In the genomic region with DNA sequence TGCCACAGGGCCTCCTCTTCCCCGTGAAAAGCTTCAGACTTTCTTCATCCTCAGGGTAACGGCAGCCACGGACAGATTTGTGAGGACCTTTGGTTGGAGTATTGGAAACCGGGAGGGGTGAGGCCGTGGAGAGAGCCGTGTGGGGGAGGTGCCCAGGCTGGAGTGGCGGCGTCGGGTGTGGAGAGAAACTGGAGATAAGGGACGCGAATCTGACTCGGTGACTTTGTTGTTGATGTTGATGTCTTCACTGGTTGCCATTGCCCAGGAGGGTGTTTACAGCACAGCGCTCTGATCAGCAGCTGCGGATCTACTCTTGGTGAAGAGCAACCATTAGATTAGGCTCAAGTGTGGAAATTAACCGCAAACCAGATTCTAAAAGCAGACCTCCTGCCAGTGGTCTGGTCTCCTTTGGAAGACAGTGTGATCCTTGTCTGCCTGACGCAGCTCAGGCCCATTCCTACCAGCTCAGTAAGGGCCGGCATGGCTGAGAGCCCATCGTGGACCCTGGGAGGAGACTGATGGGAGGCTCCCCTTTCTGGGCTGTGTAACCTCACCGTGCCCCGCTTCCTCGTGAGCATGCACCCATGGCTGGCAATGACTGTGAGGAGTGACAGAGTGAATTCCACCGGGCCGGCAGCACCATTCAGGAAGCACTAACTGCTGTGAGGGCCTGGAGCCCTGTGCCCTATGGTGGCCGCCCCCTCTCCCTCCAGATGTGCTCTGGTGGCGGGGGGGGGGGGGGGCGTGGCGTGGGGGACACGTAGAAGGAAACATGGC, we compare ENCODE assay signal across 1 cellular context.
TF ChIP-seq lines count a peak whose summit lies in the region.

No MANE protein-coding gene starts in this region.

TF ChIP-seq in HepG2, 621 proteins besides CTCF, POLR2A, EP300 and RAD21 (continued from another document):
- no peak for TF ChIP-seq CREM (IDR thresholded peaks at IDR 0.05)
- no peak for TF ChIP-seq CREM (CRISPR knock-in tag; IDR thresholded peaks at IDR 0.05)
- TF ChIP-seq, protein P1, sequence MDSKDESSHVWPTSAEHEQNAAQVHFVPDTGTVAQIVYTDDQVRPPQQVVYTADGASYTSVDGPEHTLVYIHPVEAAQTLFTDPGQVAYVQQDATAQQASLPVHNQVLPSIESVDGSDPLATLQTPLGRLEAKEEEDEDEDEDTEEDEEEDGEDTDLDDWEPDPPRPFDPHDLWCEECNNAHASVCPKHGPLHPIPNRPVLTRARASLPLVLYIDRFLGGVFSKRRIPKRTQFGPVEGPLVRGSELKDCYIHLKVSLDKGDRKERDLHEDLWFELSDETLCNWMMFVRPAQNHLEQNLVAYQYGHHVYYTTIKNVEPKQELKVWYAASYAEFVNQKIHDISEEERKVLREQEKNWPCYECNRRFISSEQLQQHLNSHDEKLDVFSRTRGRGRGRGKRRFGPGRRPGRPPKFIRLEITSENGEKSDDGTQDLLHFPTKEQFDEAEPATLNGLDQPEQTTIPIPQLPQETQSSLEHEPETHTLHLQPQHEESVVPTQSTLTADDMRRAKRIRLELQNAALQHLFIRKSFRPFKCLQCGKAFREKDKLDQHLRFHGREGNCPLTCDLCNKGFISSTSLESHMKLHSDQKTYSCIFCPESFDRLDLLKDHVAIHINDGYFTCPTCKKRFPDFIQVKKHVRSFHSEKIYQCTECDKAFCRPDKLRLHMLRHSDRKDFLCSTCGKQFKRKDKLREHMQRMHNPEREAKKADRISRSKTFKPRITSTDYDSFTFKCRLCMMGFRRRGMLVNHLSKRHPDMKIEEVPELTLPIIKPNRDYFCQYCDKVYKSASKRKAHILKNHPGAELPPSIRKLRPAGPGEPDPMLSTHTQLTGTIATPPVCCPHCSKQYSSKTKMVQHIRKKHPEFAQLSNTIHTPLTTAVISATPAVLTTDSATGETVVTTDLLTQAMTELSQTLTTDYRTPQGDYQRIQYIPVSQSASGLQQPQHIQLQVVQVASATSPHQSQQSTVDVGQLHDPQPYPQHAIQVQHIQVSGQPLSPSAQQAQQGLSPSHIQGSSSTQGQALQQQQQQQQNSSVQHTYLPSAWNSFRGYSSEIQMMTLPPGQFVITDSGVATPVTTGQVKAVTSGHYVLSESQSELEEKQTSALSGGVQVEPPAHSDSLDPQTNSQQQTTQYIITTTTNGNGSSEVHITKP (CRISPR knock-in tag; IDR thresholded peaks at IDR 0.05; ENCODE audit: low read depth) = no peak
- TF ChIP-seq, protein P2, sequence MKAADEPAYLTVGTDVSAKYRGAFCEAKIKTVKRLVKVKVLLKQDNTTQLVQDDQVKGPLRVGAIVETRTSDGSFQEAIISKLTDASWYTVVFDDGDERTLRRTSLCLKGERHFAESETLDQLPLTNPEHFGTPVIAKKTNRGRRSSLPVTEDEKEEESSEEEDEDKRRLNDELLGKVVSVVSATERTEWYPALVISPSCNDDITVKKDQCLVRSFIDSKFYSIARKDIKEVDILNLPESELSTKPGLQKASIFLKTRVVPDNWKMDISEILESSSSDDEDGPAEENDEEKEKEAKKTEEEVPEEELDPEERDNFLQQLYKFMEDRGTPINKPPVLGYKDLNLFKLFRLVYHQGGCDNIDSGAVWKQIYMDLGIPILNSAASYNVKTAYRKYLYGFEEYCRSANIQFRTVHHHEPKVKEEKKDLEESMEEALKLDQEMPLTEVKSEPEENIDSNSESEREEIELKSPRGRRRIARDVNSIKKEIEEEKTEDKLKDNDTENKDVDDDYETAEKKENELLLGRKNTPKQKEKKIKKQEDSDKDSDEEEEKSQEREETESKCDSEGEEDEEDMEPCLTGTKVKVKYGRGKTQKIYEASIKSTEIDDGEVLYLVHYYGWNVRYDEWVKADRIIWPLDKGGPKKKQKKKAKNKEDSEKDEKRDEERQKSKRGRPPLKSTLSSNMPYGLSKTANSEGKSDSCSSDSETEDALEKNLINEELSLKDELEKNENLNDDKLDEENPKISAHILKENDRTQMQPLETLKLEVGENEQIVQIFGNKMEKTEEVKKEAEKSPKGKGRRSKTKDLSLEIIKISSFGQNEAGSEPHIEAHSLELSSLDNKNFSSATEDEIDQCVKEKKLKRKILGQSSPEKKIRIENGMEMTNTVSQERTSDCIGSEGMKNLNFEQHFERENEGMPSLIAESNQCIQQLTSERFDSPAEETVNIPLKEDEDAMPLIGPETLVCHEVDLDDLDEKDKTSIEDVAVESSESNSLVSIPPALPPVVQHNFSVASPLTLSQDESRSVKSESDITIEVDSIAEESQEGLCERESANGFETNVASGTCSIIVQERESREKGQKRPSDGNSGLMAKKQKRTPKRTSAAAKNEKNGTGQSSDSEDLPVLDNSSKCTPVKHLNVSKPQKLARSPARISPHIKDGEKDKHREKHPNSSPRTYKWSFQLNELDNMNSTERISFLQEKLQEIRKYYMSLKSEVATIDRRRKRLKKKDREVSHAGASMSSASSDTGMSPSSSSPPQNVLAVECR (CRISPR knock-in tag; IDR thresholded peaks at IDR 0.05; ENCODE audit: borderline replicate concordance) = no peak
- TF ChIP-seq NFRKB (IDR thresholded peaks at IDR 0.05) = no peak
- no peak for TF ChIP-seq ARNT (IDR thresholded peaks at IDR 0.05)
- TF ChIP-seq ZSCAN30 (CRISPR knock-in tag; IDR thresholded peaks at IDR 0.05) = no peak
- no peak for TF ChIP-seq ZIK1 (CRISPR knock-in tag; IDR thresholded peaks at IDR 0.05; ENCODE audit: borderline replicate concordance, low read depth)
- TF ChIP-seq RARG (CRISPR knock-in tag; IDR thresholded peaks at IDR 0.05; ENCODE audit: low read depth) = no peak
- TF ChIP-seq ZMYM3 (CRISPR knock-in tag; IDR thresholded peaks at IDR 0.05) = no peak
- TF ChIP-seq NAIF1 (CRISPR knock-in tag; IDR thresholded peaks at IDR 0.05; ENCODE audit: borderline replicate concordance) = no peak
- no peak for TF ChIP-seq CBFB (CRISPR knock-in tag; IDR thresholded peaks at IDR 0.05)
TF ChIP-seq in HepG2: peak in this region for 0.
